In the genomic region with DNA sequence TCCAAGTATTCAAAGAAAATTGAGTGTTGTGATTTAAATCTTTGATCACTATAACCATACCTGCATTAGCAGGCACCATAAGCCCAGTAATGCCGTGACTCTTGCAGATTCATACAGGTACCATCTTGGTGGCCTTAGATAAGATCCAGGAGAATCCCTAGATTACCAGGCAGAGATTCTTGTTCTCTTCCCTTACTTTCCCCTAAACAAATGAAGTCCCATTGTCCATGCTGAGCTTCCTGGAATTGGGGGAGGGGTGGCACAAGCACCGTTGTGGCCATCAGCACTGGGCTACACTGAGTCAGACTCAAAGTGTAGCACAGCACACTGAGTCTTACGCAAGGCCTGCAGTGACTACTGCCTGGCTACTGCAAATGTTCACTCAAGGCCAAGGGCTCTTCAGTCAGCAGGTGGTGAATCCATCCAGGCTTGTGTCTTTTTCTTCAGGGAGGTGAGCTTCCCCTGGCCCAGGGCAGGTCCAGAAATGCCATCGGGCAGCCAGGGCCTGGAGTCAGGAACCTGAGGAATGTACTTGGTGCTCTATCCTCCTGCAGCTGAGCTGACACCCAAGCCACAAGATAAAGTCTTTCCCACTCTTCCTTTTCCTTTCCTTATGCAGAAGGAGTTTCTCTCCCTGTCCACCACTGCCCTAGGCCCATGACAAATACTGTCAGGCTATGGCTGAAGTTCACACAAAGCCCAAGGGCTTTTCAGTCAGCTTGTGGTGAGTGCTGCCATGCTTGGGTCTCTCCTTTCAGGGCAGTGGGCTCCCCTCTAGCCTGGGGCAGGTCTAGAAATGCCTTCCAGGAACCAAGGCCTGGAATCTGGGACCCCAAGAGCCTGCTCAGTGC, we compare ENCODE assay signal across 10 cellular contexts. TPM values are rescaled to one million over a fixed set of nuclear protein-coding genes. Genes with fewer than 3 reads are reported as not detected.
DNase-seq lines count a peak whose midpoint lies in the region; FAIRE-seq and TF ChIP-seq lines count a peak whose summit lies in the region.
"Had no signal": no experiment of that assay in that cellular context is flagged by ENCODE, and none has a peak within 500 bp of the region (broad histone marks: within the 10 kb centered on the region; RNA-seq: fewer than 3 reads in every experiment).

No MANE protein-coding gene starts in this region.

- DNase-seq in AG08395 (ENCODE audit: low spot score) (peak; percentile 29), HFF-Myc (ENCODE audit: extremely low read depth, low read depth) (peak; percentile 12), astrocyte (ENCODE audit: low read depth) (peak; percentile 75), kidney tubule cell (ENCODE audit: low spot score) (peak; percentile 93), kidney (no peak), progenitor cell of endocrine pancreas (ENCODE audit: low spot score, unreplicated experiment) (no peak), T-helper 2 cell (no peak), germinal center (ENCODE audit: low spot score) (no peak)
- DNase-seq: NCI-H1105 had no signal

- H2AFZ ChIP-seq in astrocyte (ENCODE audit: low read depth, low read length): peak overlapping the region; percentile 11

- peaks cover 4% of the 10 kb centered on the region for H3K9me3 Mint-ChIP-seq in astrocyte (ENCODE audit: unreplicated experiment)
- peaks cover 19% of the 10 kb centered on the region for H3K9me3 Mint-ChIP-seq in progenitor cell of endocrine pancreas (ENCODE audit: low read depth)

- H3K9me3 ChIP-seq in astrocyte (ENCODE audit: insufficient read depth, low read depth, low read length) (no peaks in the 10 kb centered on the region), kidney (ENCODE audit: control insufficient read depth in 1 of 2, low read length in 2 of 2) (peaks cover 4 to 9% of the 10 kb centered on the region in 2 donors)

- H3K4me2 ChIP-seq in astrocyte (ENCODE audit: low read length): peak overlapping the region; percentile 63

- peak overlapping the region; percentile 60 for H3K27ac Mint-ChIP-seq in astrocyte (ENCODE audit: unreplicated experiment)
- no peak overlapping the region for H3K27ac Mint-ChIP-seq in progenitor cell of endocrine pancreas

- no peaks in the 10 kb centered on the region for H4K20me1 ChIP-seq in astrocyte (ENCODE audit: insufficient read depth, low read length)

- H3K4me1 ChIP-seq in astrocyte (ENCODE audit: insufficient read depth, low read length) (peaks cover 22% of the 10 kb centered on the region), kidney (ENCODE audit: control insufficient read depth in 1 of 2, insufficient read depth in 1 of 2, low read depth in 1 of 2, low read length in 2 of 2) (no peaks in the 10 kb centered on the region)

- peak overlapping the region; percentile 69 for H3K9ac ChIP-seq in astrocyte (ENCODE audit: low read length)
- no peak overlapping the region for H3K9ac ChIP-seq in kidney (ENCODE audit: low read length in 2 of 2)

- H3K4me3 ChIP-seq in HFF-Myc (replicated peaks; ENCODE audit: low read depth, low read length): no peak overlapping the region
- H3K4me3 ChIP-seq in astrocyte (ENCODE audit: insufficient read depth, low read depth, low read length): no peak overlapping the region
- no peak overlapping the region for H3K4me3 ChIP-seq in kidney (ENCODE audit: low read length in 2 of 2)

- H3K27me3 ChIP-seq in astrocyte (ENCODE audit: insufficient read depth, low read length): no peaks in the 10 kb centered on the region

- no peaks in the 10 kb centered on the region for H3K27me3 Mint-ChIP-seq in astrocyte (ENCODE audit: low read depth, unreplicated experiment)
- no peaks in the 10 kb centered on the region for H3K27me3 Mint-ChIP-seq in progenitor cell of endocrine pancreas

- H3K4me3 Mint-ChIP-seq in astrocyte (ENCODE audit: unreplicated experiment): no peak overlapping the region
- no peak overlapping the region for H3K4me3 Mint-ChIP-seq in progenitor cell of endocrine pancreas (ENCODE audit: low read depth)

- intact Hi-C loops in kidney (cut with DNase I): no loop called here

- no peak for TF ChIP-seq CTCF in HFF-Myc (IDR thresholded peaks at IDR 0.05; ENCODE audit: low read depth, low read length, missing control alignments)
- no peak for TF ChIP-seq CTCF in astrocyte (IDR thresholded peaks at IDR 0.05; ENCODE audit: insufficient read depth, low read depth, low read length)
- no peak for TF ChIP-seq CTCF in kidney (IDR thresholded peaks at IDR 0.05; ENCODE audit: borderline replicate concordance, extremely low read depth, insufficient read depth)
- TF ChIP-seq CTCF in progenitor cell of endocrine pancreas (IDR thresholded peaks at IDR 0.05; ENCODE audit: unreplicated experiment): no peak

- H3K79me2 ChIP-seq in astrocyte (ENCODE audit: insufficient read depth, low read length): no peaks in the 10 kb centered on the region

- H3K27ac ChIP-seq in astrocyte (ENCODE audit: low read depth, low read length) (peak overlapping the region; percentile 88), kidney (ENCODE audit: low read depth in 2 of 2, low read length in 2 of 2) (no peak overlapping the region)

- H3K36me3 ChIP-seq in astrocyte (ENCODE audit: insufficient read depth, low read length) (no peaks in the 10 kb centered on the region), kidney (ENCODE audit: control insufficient read depth in 1 of 2, insufficient read depth in 2 of 2, low read length in 2 of 2) (no peaks in the 10 kb centered on the region)

- FAIRE-seq in astrocyte (lab: Jason Lieb, UNC): peak; percentile 72
- FAIRE-seq in kidney (lab: Jason Lieb, UNC): no peak
- FAIRE-seq: islet of Langerhans had no signal

- H3K4me1 Mint-ChIP-seq in astrocyte (ENCODE audit: low read depth, unreplicated experiment): peaks cover 17% of the 10 kb centered on the region
- peaks cover 2% of the 10 kb centered on the region for H3K4me1 Mint-ChIP-seq in progenitor cell of endocrine pancreas (ENCODE audit: low read depth)

- no peaks in the 10 kb centered on the region for H3K36me3 Mint-ChIP-seq in astrocyte (ENCODE audit: low read depth, unreplicated experiment)
- peaks cover 4% of the 10 kb centered on the region for H3K36me3 Mint-ChIP-seq in progenitor cell of endocrine pancreas (ENCODE audit: insufficient read depth)

RNA-seq across cellular contexts. Expression of a gene that starts 52.6 kb away (rescaled TPM):
- total RNA-seq in astrocyte (not detected in 2 replicates), kidney (4.7 TPM), progenitor cell of endocrine pancreas (not detected in 2 replicates)
- polyA plus RNA-seq in kidney (ENCODE audit: insufficient read depth, low read depth, low replicate concordance): 0.37 TPM

Comparison
In these comparisons a context has a peak if more than half of its experiments do, and no peak if none do; other contexts are left out.
1. DNase-seq: peak in AG08395 (single experiment), HFF-Myc (single experiment), astrocyte (single experiment) and kidney tubule cell (single experiment); none in kidney (single experiment), progenitor cell of endocrine pancreas (single experiment), T-helper 2 cell (0 of 5) and germinal center (single experiment).